ENCODE assay signal across 19 cellular contexts in genomic region chr4:95141376-95141775, GRCh38.
DNase-seq lines count a peak whose midpoint lies in the region; ATAC-seq and TF ChIP-seq lines count a peak whose summit lies in the region.
"Had no signal": no experiment of that assay in that cellular context is flagged by ENCODE, and none has a peak within 500 bp of the region (broad histone marks: within the 10 kb centered on the region; RNA-seq: fewer than 3 reads in every experiment).

No MANE protein-coding gene starts in this region.

- no peak overlapping the region for H3K27ac Mint-ChIP-seq in activated T-cell treated with anti-CD3 and anti-CD28 coated beads, Interleukin-2, amount 50 U/mL, for 72 hours
- H3K27ac Mint-ChIP-seq: CD4-positive, CD25-positive, alpha-beta regulatory T cell had no signal

- no peak for ATAC-seq in activated T-cell treated with anti-CD3 and anti-CD28 coated beads, Interleukin-2, amount 50 U/mL, for 72 hours (replicated peaks in 1 of 2)
- ATAC-seq: GM12878, HCT116 had no signal

- no peak overlapping the region for H3K4me3 Mint-ChIP-seq in activated T-cell treated with anti-CD3 and anti-CD28 coated beads, Interleukin-2, amount 50 U/mL, for 72 hours
- H3K4me3 Mint-ChIP-seq: CD4-positive, CD25-positive, alpha-beta regulatory T cell had no signal

- peaks cover 12% of the 10 kb centered on the region for H3K27me3 Mint-ChIP-seq in activated T-cell treated with anti-CD3 and anti-CD28 coated beads, Interleukin-2, amount 50 U/mL, for 72 hours (ENCODE audit: low read depth)

- TF ChIP-seq CTCF in fibroblast of mammary gland (conservative IDR thresholded peaks at IDR 0.05; ENCODE audit: control insufficient read depth, insufficient read depth, low read depth, low read length) (no peak), brain microvascular endothelial cell (IDR thresholded peaks at IDR 0.05; ENCODE audit: low read depth, low read length, missing control alignments) (no peak)

- DNase-seq in EH (ENCODE audit: low read depth): peak; percentile 4
- DNase-seq in M059J (ENCODE audit: low read depth): peak; percentile 1
- peak; percentile 43 for DNase-seq in fibroblast of mammary gland (ENCODE audit: low read depth)
- DNase-seq in skeletal muscle cell (ENCODE audit: low read depth): peak; percentile 43
- no peak for DNase-seq in brain microvascular endothelial cell
- no peak for DNase-seq in hippocampal formation (lab: John Stamatoyannopoulos, UW)
- no peak for DNase-seq in ACHN
- no peak for DNase-seq in activated T-cell treated with anti-CD3 and anti-CD28 coated beads, Interleukin-2, amount 50 U/mL, for 72 hours
- DNase-seq: CD4-positive, CD25-positive, alpha-beta regulatory T cell; KBM-7; MM.1S; NCI-H2029; NCI-H2227 treated with DMSO at 0.1 percent for 48 hours; NCI-H526 treated with DMSO at 0.1 percent for 48 hours; RPMI8226; SHP77 had no signal

- no peaks in the 10 kb centered on the region for H3K36me3 ChIP-seq in brain microvascular endothelial cell (replicated peaks)
- H3K36me3 ChIP-seq: BLaER1 had no signal

- H3K27ac ChIP-seq in brain microvascular endothelial cell: no peak overlapping the region
- H3K27ac ChIP-seq: BLaER1 had no signal

- in situ Hi-C loops in brain microvascular endothelial cell (cut with HindIII; ENCODE audit: low pct_ligation_motif_present, low sequenced_read_pairs): no loop called here
- in situ Hi-C loops in ACHN (cut with HindIII; ENCODE audit: low pct_ligation_motif_present, low pct_unique_long_range_greater_than_20kb, low sequenced_read_pairs): no loop called here

- H3K36me3 Mint-ChIP-seq in activated T-cell treated with anti-CD3 and anti-CD28 coated beads, Interleukin-2, amount 50 U/mL, for 72 hours (ENCODE audit: insufficient read depth in 2 of 2): peaks cover 0 to 8% of the 10 kb centered on the region in 2 donors
- H3K36me3 Mint-ChIP-seq: CD4-positive, CD25-positive, alpha-beta regulatory T cell had no signal

- no peaks in the 10 kb centered on the region for H3K27me3 ChIP-seq in brain microvascular endothelial cell (replicated peaks)
- H3K27me3 ChIP-seq: BLaER1 had no signal

- H3K4me3 ChIP-seq in fibroblast of mammary gland (ENCODE audit: control insufficient read depth, low read depth, low read length) (no peak overlapping the region), skeletal muscle cell (ENCODE audit: low read depth, low read length) (no peak overlapping the region), brain microvascular endothelial cell (ENCODE audit: low read depth, low read length) (no peak overlapping the region)
- H3K4me3 ChIP-seq: BLaER1, GM12878 had no signal

- peaks cover 7 to 11% of the 10 kb centered on the region in 2 donors for H3K9me3 Mint-ChIP-seq in activated T-cell treated with anti-CD3 and anti-CD28 coated beads, Interleukin-2, amount 50 U/mL, for 72 hours

- H3K4me1 Mint-ChIP-seq in activated T-cell treated with anti-CD3 and anti-CD28 coated beads, Interleukin-2, amount 50 U/mL, for 72 hours (ENCODE audit: low read depth): no peaks in the 10 kb centered on the region
- H3K4me1 Mint-ChIP-seq: CD4-positive, CD25-positive, alpha-beta regulatory T cell had no signal

Comparison
In these comparisons a context has a peak if more than half of its experiments do, and no peak if none do; other contexts are left out.
1. DNase-seq: peak in EH (single experiment), M059J (single experiment), fibroblast of mammary gland (single experiment) and skeletal muscle cell (single experiment); none in brain microvascular endothelial cell (single experiment), hippocampal formation (0 of 2), ACHN (single experiment) and activated T-cell treated with anti-CD3 and anti-CD28 coated beads, Interleukin-2, amount 50 U/mL, for 72 hours (0 of 2).